8 cellular contexts compared by ENCODE assay signal in genomic region chr16:28984619-28985135, GRCh38. TPM values are rescaled to one million over a fixed set of nuclear protein-coding genes. Genes with fewer than 3 reads are reported as not detected.
DNase-seq lines count a peak whose midpoint lies in the region; ATAC-seq and TF ChIP-seq lines count a peak whose summit lies in the region.

A gene with protein sequence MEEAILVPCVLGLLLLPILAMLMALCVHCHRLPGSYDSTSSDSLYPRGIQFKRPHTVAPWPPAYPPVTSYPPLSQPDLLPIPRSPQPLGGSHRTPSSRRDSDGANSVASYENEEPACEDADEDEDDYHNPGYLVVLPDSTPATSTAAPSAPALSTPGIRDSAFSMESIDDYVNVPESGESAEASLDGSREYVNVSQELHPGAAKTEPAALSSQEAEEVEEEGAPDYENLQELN (plus strand): TSS chr16:28985052. CDS start chr16:28985418, 366 bp downstream.

- no peak within 1 kb of the TSS for H3K4me3 ChIP-seq in H7 (ENCODE audit: insufficient read depth, low read depth, low read length)

- peaks cover 42% of the 10 kb centered on the region for H3K4me1 Mint-ChIP-seq in activated naive CD8-positive, alpha-beta T cell treated with anti-CD3 and anti-CD28 coated beads, Interleukin-2, amount 50 U/mL, for 24 hours
- no peaks in the 10 kb centered on the region for H3K4me1 Mint-ChIP-seq in HFFc6 (ENCODE audit: low read depth)

- peaks cover 2% of the 10 kb centered on the region for H3K36me3 ChIP-seq in H7 (replicated peaks; ENCODE audit: control insufficient read depth, insufficient read depth, low read length)

- no peak within 1 kb of the TSS for H3K27ac ChIP-seq in substantia nigra (ENCODE audit: low read depth, low read length, poor library complexity, severe bottlenecking)

- ATAC-seq in activated naive CD8-positive, alpha-beta T cell treated with anti-CD3 and anti-CD28 coated beads, Interleukin-2, amount 50 U/mL, for 24 hours, result peak; percentile 76

- peak within 1 kb of the TSS; percentile 84 for H3K4me3 Mint-ChIP-seq in activated naive CD8-positive, alpha-beta T cell treated with anti-CD3 and anti-CD28 coated beads, Interleukin-2, amount 50 U/mL, for 24 hours
- no peak within 1 kb of the TSS for H3K4me3 Mint-ChIP-seq in HFFc6

- intact Hi-C loops in T-helper 2 cell treated with Interferon-gamma antibody and Interleukin-4, amounts not matched to agents 100 ng/mL and 5 ng/mL, for 36 hours (cut with micrococcal nuclease), result loop anchor here (1.0 to 5.0 kb wide), 3 partner anchors 10 to 93 kb away; partner anchors contain the start of gene SPNS1

- DNase-seq in H7, result peak; percentile 44
- DNase-seq in activated naive CD8-positive, alpha-beta T cell treated with anti-CD3 and anti-CD28 coated beads, Interleukin-2, amount 50 U/mL, for 24 hours, result peak; percentile 76
- peak; percentile 73 to 81 for DNase-seq in stimulated activated CD4-positive, alpha-beta T cell treated with anti-CD3 and anti-CD28 coated beads, Interleukin-2, amount 100 ng/mL, for 24 hours
- DNase-seq in HFFc6, result no peak
- DNase-seq in substantia nigra (lab: John Stamatoyannopoulos, UW), result no peak
- DNase-seq in LoVo (ENCODE audit: low spot score), result no peak
- DNase-seq in hippocampal formation (lab: John Stamatoyannopoulos, UW), result no peak

- peaks cover 4% of the 10 kb centered on the region for H3K9me3 Mint-ChIP-seq in activated naive CD8-positive, alpha-beta T cell treated with anti-CD3 and anti-CD28 coated beads, Interleukin-2, amount 50 U/mL, for 24 hours
- peaks cover 8% of the 10 kb centered on the region for H3K9me3 Mint-ChIP-seq in HFFc6

- H3K36me3 Mint-ChIP-seq in activated naive CD8-positive, alpha-beta T cell treated with anti-CD3 and anti-CD28 coated beads, Interleukin-2, amount 50 U/mL, for 24 hours (ENCODE audit: low read depth), result peaks cover 68% of the 10 kb centered on the region
- peaks cover 23% of the 10 kb centered on the region for H3K36me3 Mint-ChIP-seq in HFFc6 (ENCODE audit: low read depth)

- H3K27me3 ChIP-seq in H7 (ENCODE audit: control insufficient read depth, insufficient read depth, low read length), result no peaks in the 10 kb centered on the region

- peak within 1 kb of the TSS; percentile 97 for H3K27ac Mint-ChIP-seq in activated naive CD8-positive, alpha-beta T cell treated with anti-CD3 and anti-CD28 coated beads, Interleukin-2, amount 50 U/mL, for 24 hours
- H3K27ac Mint-ChIP-seq in HFFc6, result no peak within 1 kb of the TSS

- no peaks in the 10 kb centered on the region for H3K27me3 Mint-ChIP-seq in activated naive CD8-positive, alpha-beta T cell treated with anti-CD3 and anti-CD28 coated beads, Interleukin-2, amount 50 U/mL, for 24 hours
- H3K27me3 Mint-ChIP-seq in HFFc6 (ENCODE audit: insufficient read depth), result no peaks in the 10 kb centered on the region; the same call in 1 of the 2 replicates

- TF ChIP-seq CTCF in HFFc6 (IDR thresholded peaks at IDR 0.05), result no peak

RNA-seq across cellular contexts. Expression of the gene that starts here (rescaled TPM):
- 0.74 and 1.5 TPM in 2 replicates for total RNA-seq in H7 (2014; rRNA removed; shearing (Covaris generic))
- total RNA-seq in T-helper 2 cell treated with Interferon-gamma antibody and Interleukin-4, amounts not matched to agents 100 ng/mL and 5 ng/mL, for 36 hours, result 373 and 384 TPM in 2 replicates
- total RNA-seq in HFFc6 (2021; fragmentation: NEBNext Ultra II Directional; extraction: Animal tissue kit (Norgen Biotek cat#: 25700)), result 1 to 10 TPM; 2.9 to 5.0 (median 4.4) TPM

Comparison
In these comparisons a context has a peak if more than half of its experiments do, and no peak if none do; other contexts are left out.
1. RNA of the gene that starts here (total RNA-seq): 373 to 384 TPM in T-helper 2 cell treated with Interferon-gamma antibody and Interleukin-4, amounts not matched to agents 100 ng/mL and 5 ng/mL, for 36 hours; 2.9 to 5.0 TPM in HFFc6 and 0.74 to 1.5 TPM in H7; every median in the first group is over 10 times any median in the second.
2. DNase-seq: peak in H7 (single experiment), activated naive CD8-positive, alpha-beta T cell treated with anti-CD3 and anti-CD28 coated beads, Interleukin-2, amount 50 U/mL, for 24 hours (single experiment) and stimulated activated CD4-positive, alpha-beta T cell treated with anti-CD3 and anti-CD28 coated beads, Interleukin-2, amount 100 ng/mL, for 24 hours (2 of 2); none in HFFc6 (single experiment), substantia nigra (0 of 49), LoVo (single experiment) and hippocampal formation (0 of 2).